Comparison of ENCODE assay signal across 8 cellular contexts in genomic region chr13:80363890-80364503, GRCh38. TPM values are rescaled to one million over a fixed set of nuclear protein-coding genes. Genes with fewer than 3 reads are reported as not detected.
DNase-seq lines count a peak whose midpoint lies in the region; ATAC-seq and TF ChIP-seq lines count a peak whose summit lies in the region.

No MANE protein-coding gene starts in this region.

- H3K36me3 Mint-ChIP-seq in Caco-2 (ENCODE audit: insufficient read depth, unreplicated experiment): no peaks in the 10 kb centered on the region
- H3K36me3 Mint-ChIP-seq in stimulated activated naive B cell treated with anti-CD40 and anti-IgM and Interleukin-4, amounts not matched to agents 10 μg/mL and 1 μg/mL and 100 μg/mL, for 72 hours: no peaks in the 10 kb centered on the region

- no peaks in the 10 kb centered on the region for H3K27me3 Mint-ChIP-seq in Caco-2 (ENCODE audit: insufficient read depth, unreplicated experiment)
- H3K27me3 Mint-ChIP-seq in stimulated activated naive B cell treated with anti-CD40 and anti-IgM and Interleukin-4, amounts not matched to agents 10 μg/mL and 1 μg/mL and 100 μg/mL, for 72 hours: peaks cover 4 to 5% of the 10 kb centered on the region in 2 donors

- BruUV-seq in Caco-2 (replicated peaks; lab: Mats Ljungman, UMichigan): no TSS peak

- peaks cover 16% of the 10 kb centered on the region for H3K4me1 Mint-ChIP-seq in Caco-2 (ENCODE audit: low read depth, unreplicated experiment)
- peaks cover 0 to 5% of the 10 kb centered on the region in 2 donors for H3K4me1 Mint-ChIP-seq in stimulated activated naive B cell treated with anti-CD40 and anti-IgM and Interleukin-4, amounts not matched to agents 10 μg/mL and 1 μg/mL and 100 μg/mL, for 72 hours

- TF ChIP-seq POLR2A in adrenal gland (IDR thresholded peaks at IDR 0.05): no peak

- no peak overlapping the region for H3K27ac Mint-ChIP-seq in Caco-2 (ENCODE audit: unreplicated experiment)
- no peak overlapping the region for H3K27ac Mint-ChIP-seq in stimulated activated naive B cell treated with anti-CD40 and anti-IgM and Interleukin-4, amounts not matched to agents 10 μg/mL and 1 μg/mL and 100 μg/mL, for 72 hours

- peak; percentile 83 to 85 for TF ChIP-seq CTCF in Caco-2 (IDR thresholded peaks at IDR 0.05; ENCODE audit: insufficient read depth in 1 of 2, low read depth in 1 of 2, low read length in 1 of 2, severe bottlenecking in 1 of 2, unreplicated experiment in 1 of 2)
- peak; percentile 57 to 90 (median 72) for TF ChIP-seq CTCF in adrenal gland (IDR thresholded peaks at IDR 0.05)

- no peak overlapping the region for H3K4me3 ChIP-seq in Caco-2 (ENCODE audit: low read depth, low read length)
- H3K4me3 ChIP-seq in adrenal gland: peak overlapping the region in 1 of 4 donors; percentile 37

- CTCF ChIA-PET in Caco-2 (lab: Charles Lee): no interaction called here

- peak in 1 of 2 experiments; percentile 39 for DNase-seq in Caco-2
- DNase-seq in LHCN-M2 (ENCODE audit: low read depth): peak; percentile 46
- DNase-seq in adrenal gland: no peak
- peak; percentile 39 for DNase-seq in kidney tubule cell (ENCODE audit: low spot score)
- DNase-seq in stimulated activated naive B cell treated with anti-CD40 and anti-IgM and Interleukin-4, amounts not matched to agents 10 μg/mL and 1 μg/mL and 100 μg/mL, for 72 hours: no peak
- no peak for DNase-seq in central memory CD4-positive, alpha-beta T cell

- POLR2A ChIA-PET in Caco-2 (lab: Charles Lee): no interaction called here

- intact Hi-C loops in Caco-2 (cut with micrococcal nuclease; ENCODE audit: unreplicated experiment) (loop anchor here (1.0 kb wide), 2 partner anchors 588 to 685 kb away; no protein-coding TSS in a partner anchor), adrenal gland (cut with DNase I) (loop anchor here in 1 of 2 donors (10.0 kb wide), 2 partner anchors 589 to 679 kb away; no protein-coding TSS in a partner anchor)

- ATAC-seq in stimulated activated naive B cell treated with anti-CD40 and anti-IgM and Interleukin-4, amounts not matched to agents 10 μg/mL and 1 μg/mL and 100 μg/mL, for 72 hours (replicated peaks): no peak
- no peak for ATAC-seq in HG03571 (IDR thresholded peaks at IDR 0.05; ENCODE audit: unreplicated experiment)
- ATAC-seq in HG03025 (IDR thresholded peaks at IDR 0.05; ENCODE audit: low FRiP score, unreplicated experiment): no peak

- H3K9me3 Mint-ChIP-seq in Caco-2 (ENCODE audit: unreplicated experiment): no peaks in the 10 kb centered on the region
- no peaks in the 10 kb centered on the region for H3K9me3 Mint-ChIP-seq in stimulated activated naive B cell treated with anti-CD40 and anti-IgM and Interleukin-4, amounts not matched to agents 10 μg/mL and 1 μg/mL and 100 μg/mL, for 72 hours

- H3K36me3 ChIP-seq in Caco-2 (ENCODE audit: control insufficient read depth, insufficient read depth, low read length) (no peaks in the 10 kb centered on the region), adrenal gland (replicated peaks in 1 of 2) (no peaks in the 10 kb centered on the region)

- WGBS in adrenal gland, 4 donors: 1 to 2% (median 1%) methylated on average over 3 of the region's 3 CpGs

- no peak overlapping the region for H3K27ac ChIP-seq in adrenal gland

- H3K27me3 ChIP-seq in Caco-2 (replicated peaks; ENCODE audit: control insufficient read depth, insufficient read depth, low read length) (no peaks in the 10 kb centered on the region), adrenal gland (no peaks in the 10 kb centered on the region)

- H3K9me3 ChIP-seq in Caco-2 (no peaks in the 10 kb centered on the region), adrenal gland (replicated peaks in 1 of 3) (no peaks in the 10 kb centered on the region)

- H3K4me1 ChIP-seq in Caco-2: peaks cover 26% of the 10 kb centered on the region
- peaks cover 0 to 10% of the 10 kb centered on the region in 2 donors for H3K4me1 ChIP-seq in adrenal gland (replicated peaks in 1 of 2)

- H3K4me3 Mint-ChIP-seq in Caco-2 (ENCODE audit: unreplicated experiment): no peak overlapping the region
- H3K4me3 Mint-ChIP-seq in stimulated activated naive B cell treated with anti-CD40 and anti-IgM and Interleukin-4, amounts not matched to agents 10 μg/mL and 1 μg/mL and 100 μg/mL, for 72 hours: no peak overlapping the region

RNA-seq across cellular contexts. Expression of gene SPRY2, which starts 23.1 kb away (rescaled TPM):
- 28.9 and 32.4 TPM in 2 replicates for total RNA-seq in Caco-2 (2022)
- total RNA-seq in LHCN-M2 (2014; rRNA removed): 34.6 and 43.9 TPM in 2 replicates
- polyA plus RNA-seq in LHCN-M2 (2012): 11.1 TPM
- total RNA-seq in adrenal gland: 10 to 100 TPM; 10.9 to 36.7 (median 26.1) TPM
- 10 to 100 TPM; 14.6 to 20.2 (median 15.4) TPM for polyA plus RNA-seq in adrenal gland

Comparison
In these comparisons a context has a peak if more than half of its experiments do, and no peak if none do; other contexts are left out.
1. DNase-seq: peak in LHCN-M2 (single experiment) and kidney tubule cell (single experiment); none in adrenal gland (0 of 7), stimulated activated naive B cell treated with anti-CD40 and anti-IgM and Interleukin-4, amounts not matched to agents 10 μg/mL and 1 μg/mL and 100 μg/mL, for 72 hours (single experiment) and central memory CD4-positive, alpha-beta T cell (single experiment).